Comparison of ENCODE assay signal across 26 cellular contexts in genomic region chr11:13224324-13224723, GRCh38.
"Had no signal": no experiment of that assay in that cellular context is flagged by ENCODE, and none has a peak within 500 bp of the region (broad histone marks: within the 10 kb centered on the region; RNA-seq: fewer than 3 reads in every experiment).

No MANE protein-coding gene starts in this region.

- H3K27ac ChIP-seq: coronary artery, esophagus squamous epithelium, left lung, neural progenitor cell, prostate gland, right atrium auricular region, stomach, thyroid gland had no signal

- H3K4me2 ChIP-seq: neural progenitor cell, smooth muscle cell had no signal

- DNase-seq: dermis blood vessel endothelial cell; effector memory CD4-positive, alpha-beta T cell; erythroblast; esophagus squamous epithelium; hypothalamus; kidney; left cardiac atrium; left lung; mesendoderm; midbrain; naive thymus-derived CD4-positive, alpha-beta T cell; stimulated activated CD4-positive, alpha-beta T cell treated with anti-CD3 and anti-CD28 coated beads, Interleukin-12 subunit alpha, Interleukin-12 subunit beta, amount 100 ng/mL, for 4 hours; stimulated activated CD4-positive, alpha-beta T cell treated with anti-CD3 and anti-CD28 coated beads, Interleukin-1b, Interleukin-23, amount 100 ng/mL, for 48 hours; stimulated activated CD4-positive, alpha-beta T cell treated with anti-CD3 and anti-CD28 coated beads, Interleukin-4, amount 100 ng/mL, for 24 hours; stimulated activated naive CD4-positive, alpha-beta T cell treated with Interleukin-2 at 50 U/mL for 16 hours; stomach; thyroid gland had no signal

- H3K4me1 ChIP-seq: prostate gland, right atrium auricular region, stomach had no signal

- ATAC-seq: left cardiac atrium; left lung; naive thymus-derived CD4-positive, alpha-beta T cell; sciatic nerve; stimulated activated effector memory CD8-positive, alpha-beta T cell treated with anti-CD3 and anti-CD28 coated beads, Interleukin-12 subunit alpha, Interleukin-12 subunit beta, amount 100 ng/mL, for 72 hours had no signal

- FAIRE-seq: endothelial cell of umbilical vein, frontal cortex, kidney had no signal

- H2AFZ ChIP-seq: neural progenitor cell had no signal

- H3K27me3 ChIP-seq: esophagus squamous epithelium, left lung, neural progenitor cell, right atrium auricular region, stomach, thyroid gland had no signal

- H3K36me3 ChIP-seq: esophagus squamous epithelium, left lung, neural progenitor cell, prostate gland, right atrium auricular region, stomach, thyroid gland had no signal

- H3K9ac ChIP-seq: neural progenitor cell had no signal

- H3K9me3 ChIP-seq: esophagus squamous epithelium, left lung, prostate gland, right atrium auricular region, stomach, thyroid gland had no signal

- H3K4me3 ChIP-seq: coronary artery, esophagus squamous epithelium, left lung, neural progenitor cell, prostate gland, right atrium auricular region, smooth muscle cell, stomach, thyroid gland had no signal
